ENCODE assay signal across 8 cellular contexts in the genomic region with DNA sequence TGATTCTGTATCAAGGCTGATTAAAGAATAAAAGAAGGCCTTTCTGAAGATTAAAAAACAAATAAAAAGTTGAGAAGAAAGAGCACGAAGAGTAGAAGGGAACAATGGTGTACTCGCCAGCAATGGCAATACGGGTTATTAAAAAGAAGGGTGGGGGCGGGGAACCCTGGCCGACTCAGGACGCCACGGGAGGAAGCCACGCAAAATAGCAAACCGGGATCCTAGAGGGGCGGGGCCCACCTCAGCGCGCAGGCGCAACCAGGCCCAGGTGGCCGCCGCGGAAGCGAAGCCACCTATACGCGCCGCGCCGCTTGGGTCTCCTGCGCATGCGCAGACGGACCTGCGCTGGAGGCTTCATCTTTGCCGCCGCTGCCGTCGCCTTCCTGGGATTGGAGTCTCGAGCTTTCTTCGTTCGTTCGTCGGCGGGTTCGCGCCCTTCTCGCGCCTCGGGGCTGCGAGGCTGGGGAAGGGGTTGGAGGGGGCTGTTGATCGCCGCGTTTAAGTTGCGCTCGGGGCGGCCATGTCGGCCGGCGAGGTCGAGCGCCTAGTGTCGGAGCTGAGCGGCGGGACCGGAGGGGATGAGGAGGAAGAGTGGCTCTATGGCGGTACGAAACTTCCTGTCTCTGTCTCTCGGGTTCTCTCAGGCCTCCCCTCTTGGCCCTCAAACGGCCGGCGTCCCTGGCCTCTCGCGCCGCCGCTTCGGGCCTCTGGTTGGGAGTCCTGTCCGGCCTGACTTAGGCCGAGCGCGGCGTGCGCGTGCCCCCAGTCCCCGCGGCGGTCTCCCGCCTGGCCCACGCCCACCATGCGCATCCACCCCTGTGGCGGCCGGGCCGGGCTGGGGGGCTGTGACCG. TPM values are rescaled to one million over a fixed set of nuclear protein-coding genes. Genes with fewer than 3 reads are reported as not detected.
A peak's percentile ranks its signal among the peaks of the same experiment; 100 is the strongest.
DNase-seq lines count a peak whose midpoint lies in the region; ATAC-seq, FAIRE-seq and TF ChIP-seq lines count a peak whose summit lies in the region.

A gene with protein sequence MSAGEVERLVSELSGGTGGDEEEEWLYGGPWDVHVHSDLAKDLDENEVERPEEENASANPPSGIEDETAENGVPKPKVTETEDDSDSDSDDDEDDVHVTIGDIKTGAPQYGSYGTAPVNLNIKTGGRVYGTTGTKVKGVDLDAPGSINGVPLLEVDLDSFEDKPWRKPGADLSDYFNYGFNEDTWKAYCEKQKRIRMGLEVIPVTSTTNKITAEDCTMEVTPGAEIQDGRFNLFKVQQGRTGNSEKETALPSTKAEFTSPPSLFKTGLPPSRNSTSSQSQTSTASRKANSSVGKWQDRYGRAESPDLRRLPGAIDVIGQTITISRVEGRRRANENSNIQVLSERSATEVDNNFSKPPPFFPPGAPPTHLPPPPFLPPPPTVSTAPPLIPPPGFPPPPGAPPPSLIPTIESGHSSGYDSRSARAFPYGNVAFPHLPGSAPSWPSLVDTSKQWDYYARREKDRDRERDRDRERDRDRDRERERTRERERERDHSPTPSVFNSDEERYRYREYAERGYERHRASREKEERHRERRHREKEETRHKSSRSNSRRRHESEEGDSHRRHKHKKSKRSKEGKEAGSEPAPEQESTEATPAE (plus strand): TSS at position 323 of the 852 bp plus-strand sequence. CDS start 198 bp downstream, at position 521.

- H3K9me3 Mint-ChIP-seq in chondrocyte (ENCODE audit: low read depth): no peaks in the 10 kb centered on the region

- H3K4me1 ChIP-seq in kidney (ENCODE audit: control insufficient read depth in 1 of 2, insufficient read depth in 1 of 2, low read depth in 1 of 2, low read length in 2 of 2): peaks cover 0 to 2% of the 10 kb centered on the region in 2 donors

- peak within 1 kb of the TSS; percentile 87 to 92 for H3K9ac ChIP-seq in kidney (ENCODE audit: low read length in 2 of 2)

- H3K27ac ChIP-seq in kidney (ENCODE audit: low read depth in 2 of 2, low read length in 2 of 2): peak within 1 kb of the TSS; percentile 91

- no peaks in the 10 kb centered on the region for H3K27me3 Mint-ChIP-seq in chondrocyte (ENCODE audit: low read depth)

- ATAC-seq in GM19035 (IDR thresholded peaks at IDR 0.05; ENCODE audit: unreplicated experiment) (peak; percentile 86), HG03354 (IDR thresholded peaks at IDR 0.05; ENCODE audit: poor library complexity, severe bottlenecking, unreplicated experiment) (peak; percentile 87)

- peaks cover 0 to 3% of the 10 kb centered on the region in 2 donors for H3K36me3 ChIP-seq in kidney (ENCODE audit: control insufficient read depth in 1 of 2, insufficient read depth in 2 of 2, low read length in 2 of 2)

- peak within 1 kb of the TSS; percentile 98 for H3K4me3 Mint-ChIP-seq in chondrocyte (ENCODE audit: unreplicated experiment)

- H3K27ac Mint-ChIP-seq in chondrocyte (ENCODE audit: unreplicated experiment): peak within 1 kb of the TSS; percentile 96

- peak; percentile 25 for FAIRE-seq in kidney (lab: Jason Lieb, UNC)

- DNase-seq in AG10803 (ENCODE audit: low read depth): peak; percentile 83
- peak; percentile 75 for DNase-seq in NCI-H446 treated with DMSO at 0.1 percent for 48 hours (lab: John Stamatoyannopoulos, UW)
- peak; percentile 95 for DNase-seq in activated CD4-positive, alpha-beta T cell treated with anti-CD3 and anti-CD28 coated beads for 24 hours (ENCODE audit: low read depth in 2 of 2)
- DNase-seq in chondrocyte (ENCODE audit: low spot score): peak; percentile 94
- peak; percentile 97 for DNase-seq in kidney
- DNase-seq in stimulated activated CD4-positive, alpha-beta T cell treated with anti-CD3 and anti-CD28 coated beads, Interleukin-15, amount 100 ng/mL, for 24 hours: peak; percentile 97

- intact Hi-C loops in kidney (cut with DNase I): no loop called here

- H3K4me3 ChIP-seq in AG10803 (ENCODE audit: low read length) (peak within 1 kb of the TSS; percentile 80), kidney (ENCODE audit: low read length in 2 of 2) (peak within 1 kb of the TSS; percentile 87 to 89)

- no peaks in the 10 kb centered on the region for H3K9me3 ChIP-seq in kidney (ENCODE audit: control insufficient read depth in 1 of 2, low read length in 2 of 2)

- H3K4me1 Mint-ChIP-seq in chondrocyte (ENCODE audit: low read depth): peaks cover 36% of the 10 kb centered on the region

- peaks cover 2% of the 10 kb centered on the region for H3K36me3 Mint-ChIP-seq in chondrocyte (ENCODE audit: low read depth)

- TF ChIP-seq CTCF in AG10803 (conservative IDR thresholded peaks at IDR 0.05; ENCODE audit: low read length) (no peak), chondrocyte (IDR thresholded peaks at IDR 0.05) (peak; percentile 23), kidney (IDR thresholded peaks at IDR 0.05; ENCODE audit: borderline replicate concordance, extremely low read depth, insufficient read depth) (peak; percentile 0)

RNA-seq across cellular contexts. Expression of the gene that starts here (rescaled TPM):
- total RNA-seq in chondrocyte: 46.0 to 50.9 TPM (median 46.0 TPM) in 3 replicates
- 48.0 TPM for total RNA-seq in kidney
- 25.5 TPM for polyA plus RNA-seq in kidney (ENCODE audit: insufficient read depth, low read depth, low replicate concordance)

Comparison
In these comparisons a context has a peak if more than half of its experiments do, and no peak if none do; other contexts are left out.
1. Peak in every context shown above with its lines: DNase-seq, ATAC-seq, H3K4me3 ChIP-seq and H3K27ac ChIP-seq.